8 cellular contexts compared by ENCODE assay signal in the genomic region with DNA sequence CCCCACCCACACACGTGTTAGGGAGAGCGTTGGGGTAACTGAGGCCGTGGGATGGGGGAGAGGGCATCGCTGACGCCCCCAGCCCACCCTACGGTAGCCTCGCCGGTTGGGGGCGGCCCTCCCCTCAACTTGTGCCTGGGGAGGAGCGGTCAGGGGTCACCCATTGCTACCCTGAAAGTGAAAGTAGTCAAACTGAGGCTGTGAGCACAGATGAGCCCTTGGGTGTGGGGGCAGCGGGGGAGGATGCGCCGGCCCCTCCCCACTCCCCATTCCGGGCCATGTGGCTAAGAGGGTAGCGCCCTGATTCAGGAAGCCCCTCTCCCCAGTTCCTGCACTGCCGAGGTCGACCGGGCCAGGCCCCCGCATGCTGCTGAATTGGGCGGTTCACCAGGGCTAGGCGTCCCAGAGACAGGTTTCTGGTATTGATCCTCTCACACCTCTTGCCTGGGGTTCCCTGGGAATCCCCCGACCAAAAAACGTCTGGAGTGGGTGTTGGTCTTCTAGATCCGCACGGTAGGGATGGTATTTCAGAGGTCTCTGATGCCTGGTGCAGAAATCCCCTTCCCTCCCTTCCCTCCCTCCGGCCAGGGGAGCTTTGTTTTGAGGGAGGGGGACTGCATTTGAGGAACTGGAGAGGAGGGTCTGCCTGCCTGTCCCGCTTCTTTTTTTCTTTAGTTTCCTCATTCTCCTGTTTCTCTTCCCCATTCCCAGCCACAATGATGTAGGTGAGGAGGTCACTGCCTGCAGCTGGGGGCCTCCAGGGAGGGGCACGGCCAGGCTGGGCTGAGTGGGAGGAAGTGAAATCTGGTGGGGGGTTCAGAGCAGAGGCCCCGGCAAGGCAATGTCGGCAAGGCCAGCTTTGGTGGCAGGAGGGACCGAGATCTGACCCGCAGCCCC. TPM values are rescaled to one million over a fixed set of nuclear protein-coding genes. Genes with fewer than 3 reads are reported as not detected.
DNase-seq lines count a peak whose midpoint lies in the region; ATAC-seq and TF ChIP-seq lines count a peak whose summit lies in the region.

No MANE protein-coding gene starts in this region.

- TF ChIP-seq EP300 in Ishikawa (IDR thresholded peaks at IDR 0.05; ENCODE audit: borderline replicate concordance) (no peak), esophagus muscularis mucosa (IDR thresholded peaks at IDR 0.05) (no peak)

- TF ChIP-seq POLR2A in esophagus muscularis mucosa (IDR thresholded peaks at IDR 0.05; ENCODE audit: low read depth) = no peak

- TF ChIP-seq CTCF in 22Rv1 (IDR thresholded peaks at IDR 0.05) = no peak
- TF ChIP-seq CTCF in esophagus muscularis mucosa (IDR thresholded peaks at IDR 0.05) = no peak
- no peak for TF ChIP-seq CTCF in neutrophil (IDR thresholded peaks at IDR 0.05)

- H3K9me3 ChIP-seq in esophagus muscularis mucosa (no peaks in the 10 kb centered on the region), neutrophil (no peaks in the 10 kb centered on the region)

- ATAC-seq in HG03196 (IDR thresholded peaks at IDR 0.05; ENCODE audit: unreplicated experiment) = no peak

- intact Hi-C loops in esophagus muscularis mucosa (cut with DNase I) = no loop called here

- H3K36me3 ChIP-seq in esophagus muscularis mucosa (no peaks in the 10 kb centered on the region), neutrophil (no peaks in the 10 kb centered on the region)

- H3K4me3 ChIP-seq in esophagus muscularis mucosa (peak overlapping the region; percentile 76 to 96 (median 86)), neutrophil (ENCODE audit: low read depth in 1 of 2, low read length in 1 of 2) (peak overlapping the region; percentile 85 to 96)

- TF ChIP-seq RAD21 in Ishikawa (IDR thresholded peaks at IDR 0.05; ENCODE audit: low read depth) = no peak

- 0 out of 2 replicates have a peak overlapping the region, but pooled peaks have one; percentile 10 for H3K27ac ChIP-seq in 22Rv1
- peak overlapping the region; percentile 81 to 88 (median 84) for H3K27ac ChIP-seq in esophagus muscularis mucosa (replicated peaks in 1 of 4)
- peak overlapping the region; percentile 95 for H3K27ac ChIP-seq in neutrophil

- H3K27me3 ChIP-seq in esophagus muscularis mucosa (no peaks in the 10 kb centered on the region), neutrophil (peaks cover 4% of the 10 kb centered on the region)

- WGBS in esophagus muscularis mucosa = 7% methylated on average over 21 of the region's 32 CpGs

- H3K4me1 ChIP-seq in esophagus muscularis mucosa (peaks cover 74 to 88% (median 84%) of the 10 kb centered on the region in 4 donors), neutrophil (ENCODE audit: control insufficient read depth in 1 of 2, insufficient read depth in 1 of 2, low read depth in 1 of 2, low read length in 1 of 2) (peaks cover 76 to 80% of the 10 kb centered on the region in 2 experiments)

- DNase-seq in activated CD8-positive, alpha-beta memory T cell treated with anti-CD3 and anti-CD28 coated beads for 4 hours (ENCODE audit: low read depth in 2 of 2) = peak; percentile 39 to 43
- DNase-seq in esophagus muscularis mucosa (ENCODE audit: extremely low spot score) (no peak), NCI-H748 treated with DMSO at 0.1 percent for 48 hours (lab: John Stamatoyannopoulos, UW) (no peak), HK-2 (ENCODE audit: unreplicated experiment) (no peak)

TF ChIP-seq in Ishikawa, 13 proteins besides CTCF, POLR2A, EP300 and RAD21:
- TF ChIP-seq YY1 (IDR thresholded peaks at IDR 0.05; ENCODE audit: low read depth) (no peak), ZBTB7A (IDR thresholded peaks at IDR 0.05; ENCODE audit: low read depth) (peak; percentile 94)
TF ChIP-seq in Ishikawa: peak in this region for 1.

RNA-seq across cellular contexts. Expression of a gene that starts 1.0 kb away (rescaled TPM):
- total RNA-seq in esophagus muscularis mucosa = 10 to 100 TPM; 24.9 to 49.4 (median 41.8) TPM

RNA-seq across cellular contexts. Expression of a gene that starts 37.8 kb away (rescaled TPM):
- 10 to 100 TPM in 1 of 4 donors, 1 to 10 TPM in 3; 5.8 to 15.6 (median 9.5) TPM for total RNA-seq in esophagus muscularis mucosa

Comparison
In these comparisons a context has a peak if more than half of its experiments do, and no peak if none do; other contexts are left out.
1. H3K27ac ChIP-seq: peak in every context shown above with its lines; median percentile 95 in neutrophil; 84 in esophagus muscularis mucosa; 10 in 22Rv1.
2. DNase-seq: peak in activated CD8-positive, alpha-beta memory T cell treated with anti-CD3 and anti-CD28 coated beads for 4 hours (2 of 2); none in esophagus muscularis mucosa (single experiment), NCI-H748 treated with DMSO at 0.1 percent for 48 hours (single experiment) and HK-2 (single experiment).